Comparison of ENCODE assay signal across 2 cellular contexts in the genomic region with DNA sequence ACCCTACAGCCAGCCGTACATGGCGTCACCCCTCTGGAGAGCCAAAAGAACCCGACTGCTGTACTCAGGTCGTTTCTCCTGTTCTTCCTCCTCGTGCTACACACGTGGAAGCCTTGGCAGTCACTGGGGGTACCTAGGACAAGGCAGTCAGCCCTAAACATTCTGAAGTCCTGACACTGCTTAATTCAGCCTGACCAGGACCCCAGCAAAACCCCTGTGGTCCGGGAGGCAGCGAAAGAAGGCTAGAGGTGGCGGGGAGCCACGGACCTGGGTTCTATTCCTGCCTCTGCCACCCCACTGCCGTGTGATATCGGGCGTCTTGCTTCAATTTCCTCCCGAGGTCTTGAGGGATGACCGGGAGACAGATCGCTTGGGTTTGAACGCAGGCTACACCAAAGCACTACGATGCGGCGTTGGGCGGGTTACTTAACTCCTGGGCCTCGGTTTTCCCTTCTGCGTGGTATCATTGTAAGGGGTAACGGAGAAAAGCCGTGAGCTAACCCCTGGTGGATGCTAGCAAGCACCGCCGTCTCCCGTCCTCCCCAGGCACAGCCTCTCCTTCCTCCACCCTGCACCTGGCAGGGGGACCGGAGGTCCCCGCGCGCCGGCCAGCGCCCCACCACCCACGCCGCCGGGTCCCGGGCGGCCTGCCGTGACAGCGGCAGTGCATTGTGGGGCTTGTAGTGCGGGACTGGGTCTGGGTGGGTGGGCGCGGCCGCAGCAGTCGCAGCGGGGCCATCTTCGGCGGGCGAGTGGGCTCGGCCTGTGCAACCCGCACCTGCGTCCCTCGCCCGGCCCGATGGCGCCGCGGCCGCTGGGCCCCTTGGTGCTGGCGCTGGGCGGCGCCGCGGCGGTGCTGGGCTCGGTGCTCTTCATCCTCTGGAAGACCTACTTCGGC.
TF ChIP-seq lines count a peak whose summit lies in the region.

A gene with protein sequence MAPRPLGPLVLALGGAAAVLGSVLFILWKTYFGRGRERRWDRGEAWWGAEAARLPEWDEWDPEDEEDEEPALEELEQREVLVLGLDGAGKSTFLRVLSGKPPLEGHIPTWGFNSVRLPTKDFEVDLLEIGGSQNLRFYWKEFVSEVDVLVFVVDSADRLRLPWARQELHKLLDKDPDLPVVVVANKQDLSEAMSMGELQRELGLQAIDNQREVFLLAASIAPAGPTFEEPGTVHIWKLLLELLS (plus strand): TSS at position 723 of the 898 bp plus-strand sequence. CDS start 77 bp downstream, at position 800.

TF ChIP-seq in IMR-90, 13 proteins besides CTCF, POLR2A, EP300 and RAD21:
- TF ChIP-seq FOS (IDR thresholded peaks at IDR 0.05; ENCODE audit: low read depth, low read length) = no peak
- TF ChIP-seq CHD1 (IDR thresholded peaks at IDR 0.05; ENCODE audit: low read depth, low read length) = no peak
- no peak for TF ChIP-seq RFX5 (IDR thresholded peaks at IDR 0.05; ENCODE audit: low read depth, low read length)
- TF ChIP-seq CEBPB (IDR thresholded peaks at IDR 0.05; ENCODE audit: low read depth, low read length) = no peak
- no peak for TF ChIP-seq MAFK (IDR thresholded peaks at IDR 0.05; ENCODE audit: low read depth, low read length)
- no peak for TF ChIP-seq MXI1 (IDR thresholded peaks at IDR 0.05; ENCODE audit: borderline replicate concordance, low read depth, low read length)
- TF ChIP-seq, protein P1, sequence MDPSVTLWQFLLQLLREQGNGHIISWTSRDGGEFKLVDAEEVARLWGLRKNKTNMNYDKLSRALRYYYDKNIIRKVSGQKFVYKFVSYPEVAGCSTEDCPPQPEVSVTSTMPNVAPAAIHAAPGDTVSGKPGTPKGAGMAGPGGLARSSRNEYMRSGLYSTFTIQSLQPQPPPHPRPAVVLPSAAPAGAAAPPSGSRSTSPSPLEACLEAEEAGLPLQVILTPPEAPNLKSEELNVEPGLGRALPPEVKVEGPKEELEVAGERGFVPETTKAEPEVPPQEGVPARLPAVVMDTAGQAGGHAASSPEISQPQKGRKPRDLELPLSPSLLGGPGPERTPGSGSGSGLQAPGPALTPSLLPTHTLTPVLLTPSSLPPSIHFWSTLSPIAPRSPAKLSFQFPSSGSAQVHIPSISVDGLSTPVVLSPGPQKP (IDR thresholded peaks at IDR 0.05; ENCODE audit: borderline replicate concordance, low read depth, low read length) = no peak
TF ChIP-seq in IMR-90: peak in this region for 0.

TF ChIP-seq in H1, 55 proteins besides CTCF, POLR2A, EP300 and RAD21:
- TF ChIP-seq CTBP2 (IDR thresholded peaks at IDR 0.05; ENCODE audit: borderline replicate concordance, insufficient read depth, insufficient read length, low read length) (no peak), SIX5 (IDR thresholded peaks at IDR 0.05; ENCODE audit: low read depth, low read length) (peak; percentile 32; the same call in 1 of the 2 replicates), PHF8 (conservative IDR thresholded peaks at IDR 0.05; ENCODE audit: low read depth, low read length) (no peak), EGR1 (IDR thresholded peaks at IDR 0.05; ENCODE audit: borderline replicate concordance, low read depth, low read length) (peak; percentile 7; the same call in 1 of the 2 replicates), CREB1 (IDR thresholded peaks at IDR 0.05) (no peak), TEAD4 (IDR thresholded peaks at IDR 0.05; ENCODE audit: low read depth, low read length) (no peak), YY1 (IDR thresholded peaks at IDR 0.05; ENCODE audit: low read depth, low read length) (peak; percentile 43; the same call in 1 of the 2 replicates), NRF1 (IDR thresholded peaks at IDR 0.05; ENCODE audit: low read depth, low read length) (no peak), KDM1A (IDR thresholded peaks at IDR 0.05; ENCODE audit: borderline replicate concordance, low read length) (0 out of 2 replicates have a peak, but pooled peaks have one; percentile 12), HDAC2 (IDR thresholded peaks at IDR 0.05; ENCODE audit: borderline replicate concordance in 1 of 2, low read depth in 2 of 2, low read length in 2 of 2) (no peak; a peak in 1 of 4 replicates)
- TF ChIP-seq, protein P2, sequence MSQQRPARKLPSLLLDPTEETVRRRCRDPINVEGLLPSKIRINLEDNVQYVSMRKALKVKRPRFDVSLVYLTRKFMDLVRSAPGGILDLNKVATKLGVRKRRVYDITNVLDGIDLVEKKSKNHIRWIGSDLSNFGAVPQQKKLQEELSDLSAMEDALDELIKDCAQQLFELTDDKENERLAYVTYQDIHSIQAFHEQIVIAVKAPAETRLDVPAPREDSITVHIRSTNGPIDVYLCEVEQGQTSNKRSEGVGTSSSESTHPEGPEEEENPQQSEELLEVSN (IDR thresholded peaks at IDR 0.05) = no peak
TF ChIP-seq in H1: peak in this region for 4.
